Comparison of ENCODE assay signal across 8 cellular contexts in genomic region chr1:152001631-152002584, GRCh38. TPM values are rescaled to one million over a fixed set of nuclear protein-coding genes. Genes with fewer than 3 reads are reported as not detected.
A peak's percentile ranks its signal among the peaks of the same experiment; 100 is the strongest.
DNase-seq lines count a peak whose midpoint lies in the region; ATAC-seq and TF ChIP-seq lines count a peak whose summit lies in the region.

No MANE protein-coding gene starts in this region.

- H3K9me2 ChIP-seq in neural cell (ENCODE audit: insufficient read depth, low read length), result no peaks in the 10 kb centered on the region

- intact Hi-C loops in Panc1 (cut with micrococcal nuclease; ENCODE audit: unreplicated experiment), result loop anchor here (1.0 kb wide), 2 partner anchors 34 to 68 kb away; no protein-coding TSS in a partner anchor

- TF ChIP-seq CTCF in Panc1 (IDR thresholded peaks at IDR 0.05), result peak; percentile 94
- peak; percentile 93 for TF ChIP-seq CTCF in neural cell (IDR thresholded peaks at IDR 0.05; ENCODE audit: poor library complexity, severe bottlenecking)

- H3K9me3 Mint-ChIP-seq in activated T-cell treated with anti-CD3 and anti-CD28 coated beads, Interleukin-2, amount 50 U/mL, for 24 hours, result no peaks in the 10 kb centered on the region

- no peak overlapping the region for H3K4me3 Mint-ChIP-seq in activated T-cell treated with anti-CD3 and anti-CD28 coated beads, Interleukin-2, amount 50 U/mL, for 24 hours

- H4K20me1 ChIP-seq in neural cell (ENCODE audit: insufficient read depth), result no peaks in the 10 kb centered on the region

- DNase-seq in D341Med (ENCODE audit: low spot score) (peak; percentile 82), KBM-7 (peak; percentile 83), Panc1 (ENCODE audit: low read depth, low spot score) (no peak), fibroblast of gingiva (ENCODE audit: low read depth) (peak; percentile 98)
- DNase-seq in activated T-cell treated with anti-CD3 and anti-CD28 coated beads, Interleukin-2, amount 50 U/mL, for 24 hours, result peak; percentile 81
- peak; percentile 80 for DNase-seq in stimulated activated naive CD8-positive, alpha-beta T cell treated with anti-CD3 and anti-CD28 coated beads, Interleukin-15, Interleukin-2, amounts not matched to agents 100 U/mL and 50 U/mL, for 24 hours

- H3K27me3 ChIP-seq in Panc1 (ENCODE audit: control insufficient read depth, insufficient read depth, low read length), result no peaks in the 10 kb centered on the region
- peaks cover 31% of the 10 kb centered on the region for H3K27me3 ChIP-seq in neural cell (ENCODE audit: insufficient read depth, low read depth, low read length)

- CTCF ChIA-PET in Panc1 (lab: Charles Lee), result interaction anchor here (0.6 to 3.4 kb wide), 17 partner anchors 10 to 332 kb away, joined by 3 to 35 read pairs (median 4); partner anchors contain the start of gene THEM4

- peak; percentile 94 for TF ChIP-seq RAD21 in neural cell (conservative IDR thresholded peaks at IDR 0.05)

- H3K27ac ChIP-seq in Panc1 (ENCODE audit: low read length) (peak overlapping the region; percentile 89), neural cell (ENCODE audit: low read length) (no peak overlapping the region)

- POLR2A ChIA-PET in Panc1 (lab: Charles Lee), result interaction anchor here (0.7 to 1.2 kb wide), 3 partner anchors 9 to 145 kb away, joined by 3 to 6 read pairs (median 4); partner anchors contain the start of gene S100A10

- H2AFZ ChIP-seq in neural cell (ENCODE audit: low read depth, low read length), result no peak overlapping the region

- no peak overlapping the region for H3K4me2 ChIP-seq in neural cell (ENCODE audit: low read length)

- BruUV-seq in Panc1 (replicated peaks; lab: Mats Ljungman, UMichigan), result no TSS peak

- H3K4me1 ChIP-seq in Panc1 (ENCODE audit: control insufficient read depth, insufficient read depth, low read length), result peaks cover 41% of the 10 kb centered on the region

- H3K27me3 Mint-ChIP-seq in activated T-cell treated with anti-CD3 and anti-CD28 coated beads, Interleukin-2, amount 50 U/mL, for 24 hours, result peaks cover 3% of the 10 kb centered on the region

- H3K36me3 ChIP-seq in Panc1 (ENCODE audit: control insufficient read depth, insufficient read depth, low read length) (no peaks in the 10 kb centered on the region), neural cell (ENCODE audit: insufficient read depth, low read length) (no peaks in the 10 kb centered on the region)

- TF ChIP-seq EP300 in neural cell (conservative IDR thresholded peaks at IDR 0.05; ENCODE audit: poor library complexity, severe bottlenecking), result no peak

- H3K9ac ChIP-seq in neural cell (ENCODE audit: low read length), result no peak overlapping the region

- no peaks in the 10 kb centered on the region for H3K79me2 ChIP-seq in neural cell (replicated peaks; ENCODE audit: insufficient read depth, low read length)

- H3K36me3 Mint-ChIP-seq in activated T-cell treated with anti-CD3 and anti-CD28 coated beads, Interleukin-2, amount 50 U/mL, for 24 hours (ENCODE audit: low read depth), result no peaks in the 10 kb centered on the region

- H3K9me3 ChIP-seq in Panc1 (ENCODE audit: control insufficient read depth, insufficient read depth, low read depth, low read length) (no peaks in the 10 kb centered on the region), neural cell (ENCODE audit: low read length) (no peaks in the 10 kb centered on the region)

- in situ Hi-C loops in KBM-7 (cut with MboI; ENCODE audit: low pct_unique_long_range_greater_than_20kb, low sequenced_read_pairs) (no loop called here), Panc1 (cut with HindIII; ENCODE audit: low pct_unique_long_range_greater_than_20kb, low sequenced_read_pairs) (no loop called here)

- H3K27ac Mint-ChIP-seq in activated T-cell treated with anti-CD3 and anti-CD28 coated beads, Interleukin-2, amount 50 U/mL, for 24 hours, result no peak overlapping the region

- H3K4me1 Mint-ChIP-seq in activated T-cell treated with anti-CD3 and anti-CD28 coated beads, Interleukin-2, amount 50 U/mL, for 24 hours (ENCODE audit: low read depth), result peaks cover 11% of the 10 kb centered on the region

- ATAC-seq in Panc1, result peak; percentile 77
- peak; percentile 63 for ATAC-seq in stimulated activated naive CD8-positive, alpha-beta T cell treated with anti-CD3 and anti-CD28 coated beads, Interleukin-15, Interleukin-2, amounts not matched to agents 100 U/mL and 50 U/mL, for 24 hours
- no peak for ATAC-seq in GM21825 (IDR thresholded peaks at IDR 0.05; ENCODE audit: unreplicated experiment)

- no peak overlapping the region for H3K4me3 ChIP-seq in Panc1 (ENCODE audit: low read depth in 2 of 2, low read length in 2 of 2)
- no peak overlapping the region for H3K4me3 ChIP-seq in neural cell (ENCODE audit: low read length)

- no peaks in the 10 kb centered on the region for H3F3A ChIP-seq in neural cell (ENCODE audit: insufficient read depth, low read length, poor library complexity, severe bottlenecking)

TF ChIP-seq in neural cell, 6 proteins besides CTCF, POLR2A, EP300 and RAD21:
- TF ChIP-seq SMC3 (conservative IDR thresholded peaks at IDR 0.05; ENCODE audit: poor library complexity) (peak; percentile 96), EZH2 (IDR thresholded peaks at IDR 0.05; ENCODE audit: borderline replicate concordance, insufficient read depth, low read length, poor library complexity, severe bottlenecking) (no peak)

RNA-seq across cellular contexts. Expression of gene S100A10, which starts 8.2 kb away (rescaled TPM):
- total RNA-seq in Panc1 (2021; ENCODE audit: unreplicated experiment), result 1,621 TPM
- polyA plus RNA-seq in Panc1 (2012; ENCODE audit: insufficient read length), result 1,294 TPM
- 16.5 and 24.5 TPM in 2 replicates for polyA plus RNA-seq in neural cell
- 11.7 and 16.2 TPM in 2 replicates for polyA minus RNA-seq in neural cell

RNA-seq across cellular contexts. Expression of gene S100A11, which starts 34.9 kb away (rescaled TPM):
- total RNA-seq in Panc1 (2021; ENCODE audit: unreplicated experiment), result 474 TPM
- 692 TPM for polyA plus RNA-seq in Panc1 (2012; ENCODE audit: insufficient read length)
- not detected in 2 replicates for polyA plus RNA-seq in neural cell
- polyA minus RNA-seq in neural cell, result not detected in 2 replicates
